ENCODE assay signal across 10 cellular contexts in genomic region chr5:95283022-95283615, GRCh38. TPM values are rescaled to one million over a fixed set of nuclear protein-coding genes. Genes with fewer than 3 reads are reported as not detected.
DNase-seq lines count a peak whose midpoint lies in the region; ATAC-seq and TF ChIP-seq lines count a peak whose summit lies in the region.
"Had no signal": no experiment of that assay in that cellular context is flagged by ENCODE, and none has a peak within 500 bp of the region (broad histone marks: within the 10 kb centered on the region; RNA-seq: fewer than 3 reads in every experiment).

No MANE protein-coding gene starts in this region.

- no peaks in the 10 kb centered on the region for H3K9me3 Mint-ChIP-seq in activated CD4-positive, alpha-beta T cell treated with anti-CD3 and anti-CD28 coated beads for 36 hours (ENCODE audit: low read depth)

- DNase-seq in activated CD4-positive, alpha-beta T cell treated with anti-CD3 and anti-CD28 coated beads for 36 hours = no peak
- no peak for DNase-seq in activated CD4-positive, alpha-beta T cell treated with anti-CD3 and anti-CD28 coated beads, Interleukin-2, amount 50 U/mL, for 1 hour
- DNase-seq in T-helper 17 cell (no peak), hepatocyte (ENCODE audit: low spot score) (no peak), spleen (no peak), transverse colon (no peak), GM19240 (ENCODE audit: insufficient read length, low spot score) (no peak)

- peaks cover 51% of the 10 kb centered on the region for H3K27me3 Mint-ChIP-seq in activated CD4-positive, alpha-beta T cell treated with anti-CD3 and anti-CD28 coated beads for 36 hours
- peaks cover 56% of the 10 kb centered on the region for H3K27me3 Mint-ChIP-seq in T-helper 17 cell

- H3K4me1 ChIP-seq in hepatocyte (ENCODE audit: insufficient read depth) (no peaks in the 10 kb centered on the region), spleen (peaks cover 12 to 27% (median 26%) of the 10 kb centered on the region in 6 donors), transverse colon (peaks cover 0 to 25% (median 24%) of the 10 kb centered on the region in 4 donors)

- peak overlapping the region; percentile 15 for H3K4me3 ChIP-seq in hepatocyte
- H3K4me3 ChIP-seq in spleen = peak overlapping the region in 6 of 8 donors; percentile 47 to 78 (median 58)
- peak overlapping the region in 1 of 4 donors; percentile 76 for H3K4me3 ChIP-seq in transverse colon

- TF ChIP-seq CTCF in hepatocyte (IDR thresholded peaks at IDR 0.05; ENCODE audit: poor library complexity) (no peak), spleen (IDR thresholded peaks at IDR 0.05 in 8 of 11, conservative IDR thresholded peaks at IDR 0.05 in 3 of 11) (no peak), transverse colon (IDR thresholded peaks at IDR 0.05) (no peak)

- H3K36me3 ChIP-seq in hepatocyte (replicated peaks; ENCODE audit: insufficient read depth, low read depth) (no peaks in the 10 kb centered on the region), spleen (no peaks in the 10 kb centered on the region), transverse colon (no peaks in the 10 kb centered on the region)

- POLR2A ChIA-PET in activated CD4-positive, alpha-beta T cell treated with anti-CD3 and anti-CD28 coated beads for 36 hours (lab: Charles Lee) = interaction anchor here (0.6 kb wide), 2 partner anchors 216 to 547 kb away, joined by 3 read pairs; no protein-coding TSS in a partner anchor

- CTCF ChIA-PET in activated CD4-positive, alpha-beta T cell treated with anti-CD3 and anti-CD28 coated beads for 36 hours (lab: Charles Lee) = interaction anchor here (1.0 kb wide), 1 partner anchor 32 kb away, joined by 3 read pairs; no protein-coding TSS in a partner anchor

- in situ Hi-C loops in transverse colon (cut with MboI; ENCODE audit: low pct_ligation_motif_present in 1 of 4, low pct_unique_long_range_greater_than_20kb in 1 of 4, low sequenced_read_pairs in 3 of 4) = no loop called here

- H3K9me2 ChIP-seq in hepatocyte (replicated peaks; ENCODE audit: insufficient read depth) = no peaks in the 10 kb centered on the region

- no peaks in the 10 kb centered on the region for H3K79me2 ChIP-seq in hepatocyte

- no peak for TF ChIP-seq POLR2A in spleen (IDR thresholded peaks at IDR 0.05)
- no peak for TF ChIP-seq POLR2A in transverse colon (IDR thresholded peaks at IDR 0.05)

- H3K4me2 ChIP-seq in hepatocyte = peak overlapping the region; percentile 99

- H2AFZ ChIP-seq in hepatocyte = peak overlapping the region; percentile 76

- 18% methylated on average over 10 of the region's 10 CpGs for WGBS in hepatocyte (ENCODE audit: low lambda C conversion rate, missing lambda C conversion rate)
- WGBS in spleen, 5 donors = 24 to 31% (median 27%) methylated on average over 10 of the region's 10 CpGs
- WGBS in transverse colon (ENCODE audit: low coverage in 1 of 2), 2 donors = 24 to 25% methylated on average over 6 to 10 of the region's 10 CpGs

- H4K20me1 ChIP-seq in hepatocyte (ENCODE audit: insufficient read depth, poor library complexity, severe bottlenecking) = no peaks in the 10 kb centered on the region

- no peak for ATAC-seq in activated CD4-positive, alpha-beta T cell treated with anti-CD3 and anti-CD28 coated beads for 36 hours
- ATAC-seq in T-helper 17 cell = no peak
- no peak for ATAC-seq in activated CD4-positive, CD25-positive, alpha-beta regulatory T cell treated with anti-CD3 and anti-CD28 coated beads, Interleukin-2, amount 50 U/mL, for 24 hours

- intact Hi-C loops in activated CD4-positive, alpha-beta T cell treated with anti-CD3 and anti-CD28 coated beads for 36 hours (cut with DNase I, micrococcal nuclease) = loop anchor here in 1 of 2 experiments (10.0 kb wide), 3 partner anchors 272 to 562 kb away; partner anchors contain the start of genes ARSK and SKIC3
- intact Hi-C loops in spleen (cut with DNase I; ENCODE audit: low total_unique reads) (no loop called here), transverse colon (cut with DNase I; ENCODE audit: low total_unique reads) (no loop called here)

- H3K4me1 Mint-ChIP-seq in activated CD4-positive, alpha-beta T cell treated with anti-CD3 and anti-CD28 coated beads for 36 hours = peaks cover 10% of the 10 kb centered on the region
- H3K4me1 Mint-ChIP-seq in T-helper 17 cell = peaks cover 6% of the 10 kb centered on the region

- H3K9me3 ChIP-seq in T-helper 17 cell (ENCODE audit: control insufficient read depth, low read length, poor library complexity, severe bottlenecking) (no peaks in the 10 kb centered on the region), hepatocyte (ENCODE audit: low read depth) (no peaks in the 10 kb centered on the region), spleen (no peaks in the 10 kb centered on the region), transverse colon (no peaks in the 10 kb centered on the region)

- peaks cover 65% of the 10 kb centered on the region for H3K27me3 ChIP-seq in hepatocyte
- peaks cover 0 to 90% (median 61%) of the 10 kb centered on the region in 7 donors for H3K27me3 ChIP-seq in spleen (replicated peaks in 1 of 7)
- peaks cover 89% of the 10 kb centered on the region for H3K27me3 ChIP-seq in transverse colon

- no peak for TF ChIP-seq EP300 in transverse colon (IDR thresholded peaks at IDR 0.05; ENCODE audit: low read depth)

- H3K27ac Mint-ChIP-seq in activated CD4-positive, alpha-beta T cell treated with anti-CD3 and anti-CD28 coated beads for 36 hours = no peak overlapping the region
- no peak overlapping the region for H3K27ac Mint-ChIP-seq in T-helper 17 cell

- no peaks in the 10 kb centered on the region for H3K36me3 Mint-ChIP-seq in activated CD4-positive, alpha-beta T cell treated with anti-CD3 and anti-CD28 coated beads for 36 hours (ENCODE audit: low read depth)
- H3K36me3 Mint-ChIP-seq in T-helper 17 cell (ENCODE audit: low read depth) = peaks cover 3% of the 10 kb centered on the region

- H3K4me3 Mint-ChIP-seq in activated CD4-positive, alpha-beta T cell treated with anti-CD3 and anti-CD28 coated beads for 36 hours = peak overlapping the region; percentile 38
- peak overlapping the region; percentile 69 for H3K4me3 Mint-ChIP-seq in T-helper 17 cell

- H3K27ac ChIP-seq in hepatocyte (no peak overlapping the region), spleen (no peak overlapping the region), transverse colon (no peak overlapping the region)
- H3K27ac ChIP-seq: HL-60 had no signal

RNA-seq across cellular contexts. Expression of gene MCTP1, which starts 1.8 kb away (rescaled TPM):
- total RNA-seq in activated CD4-positive, alpha-beta T cell treated with anti-CD3 and anti-CD28 coated beads for 36 hours = under 1 TPM; 0.32 to 0.53 TPM
- total RNA-seq in T-helper 17 cell (10 to 100 TPM in 1 of 2 donors, 1 to 10 TPM in 1; 2.0 to 14.8 TPM), hepatocyte (5.7 and 8.7 TPM in 2 replicates), spleen (10 to 100 TPM; 22.1 to 57.2 (median 39.3) TPM), transverse colon (10 to 100 TPM in 2 of 4 donors, 1 to 10 TPM in 2; 3.3 to 31.4 (median 13.4) TPM)
- polyA plus RNA-seq in hepatocyte (1.1 and 1.3 TPM in 2 replicates), spleen (1 to 10 TPM; 1.2 to 4.6 (median 1.8) TPM)
- total RNA-seq: OCI-LY7 had no signal
